8 cellular contexts compared by ENCODE assay signal in the genomic region with DNA sequence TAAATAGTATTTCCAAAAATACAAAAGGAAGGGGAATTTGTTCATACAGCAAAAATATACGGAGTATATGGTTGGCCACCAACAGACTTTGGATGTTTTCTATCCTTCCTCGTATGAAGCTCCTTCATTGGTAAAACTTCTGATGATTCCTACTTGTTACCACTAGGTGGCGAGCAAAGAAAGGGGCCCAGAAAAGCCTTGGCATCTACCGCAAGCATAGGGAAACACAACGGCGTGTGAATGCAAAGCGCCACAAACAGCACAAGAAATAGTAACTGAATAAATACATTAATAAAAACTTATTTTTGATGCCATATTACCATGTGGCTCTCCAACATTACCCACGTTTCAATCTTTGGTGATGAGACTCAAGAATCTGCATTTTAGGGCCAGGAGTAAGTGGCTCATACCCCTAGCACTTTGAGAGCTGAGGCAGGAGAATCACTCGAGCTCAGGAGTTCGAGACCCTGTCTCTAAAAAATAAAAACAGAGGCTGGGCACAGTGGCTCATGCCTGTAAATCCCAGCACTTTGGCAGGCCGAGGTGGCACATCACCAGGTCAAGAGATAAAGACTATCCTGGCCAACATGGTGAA. TPM values are rescaled to one million over a fixed set of nuclear protein-coding genes. Genes with fewer than 3 reads are reported as not detected.
DNase-seq lines count a peak whose midpoint lies in the region; ATAC-seq and TF ChIP-seq lines count a peak whose summit lies in the region.

No MANE protein-coding gene starts in this region.

- H3K27ac ChIP-seq in body of pancreas (peak overlapping the region in 1 of 4 donors; percentile 59), gastrocnemius medialis (peak overlapping the region; percentile 74 to 81 (median 76))

- in situ Hi-C loops in gastrocnemius medialis (cut with MboI; ENCODE audit: low sequenced_read_pairs in 4 of 4) = loop anchor here in 3 of 4 donors (5.0 to 25.0 kb wide), 3 partner anchors 89 to 152 kb away; a partner anchor contains a TSS

- no peaks in the 10 kb centered on the region for H3K9me3 ChIP-seq in body of pancreas
- no peaks in the 10 kb centered on the region for H3K9me3 ChIP-seq in gastrocnemius medialis

- ATAC-seq in body of pancreas (peak; percentile 87), gastrocnemius medialis (peak; percentile 76 to 80), HG02798 (IDR thresholded peaks at IDR 0.05; ENCODE audit: poor library complexity, unreplicated experiment) (no peak)

- H3K36me3 ChIP-seq in body of pancreas (replicated peaks in 1 of 2; ENCODE audit: insufficient read depth in 1 of 2, low read depth in 2 of 2) (peaks cover 3 to 4% of the 10 kb centered on the region in 2 donors), gastrocnemius medialis (peaks cover 0 to 21% of the 10 kb centered on the region in 2 donors)

- peaks cover 40% of the 10 kb centered on the region for H3K4me1 ChIP-seq in body of pancreas
- peaks cover 83 to 86% of the 10 kb centered on the region in 2 donors for H3K4me1 ChIP-seq in gastrocnemius medialis

- no peaks in the 10 kb centered on the region for H3K27me3 ChIP-seq in body of pancreas
- no peaks in the 10 kb centered on the region for H3K27me3 ChIP-seq in gastrocnemius medialis

- TF ChIP-seq POLR2A in body of pancreas (IDR thresholded peaks at IDR 0.05) (no peak), gastrocnemius medialis (IDR thresholded peaks at IDR 0.05) (no peak)

- TF ChIP-seq CTCF in body of pancreas (IDR thresholded peaks at IDR 0.05) (peak; percentile 62 to 88 (median 78)), gastrocnemius medialis (IDR thresholded peaks at IDR 0.05 in 4 of 5, conservative IDR thresholded peaks at IDR 0.05 in 1 of 5) (peak; percentile 77 to 91 (median 88))

- intact Hi-C loops in body of pancreas (cut with DNase I) = loop anchor here (5.0 kb wide), 1 partner anchor 147 kb away; no protein-coding TSS in a partner anchor
- intact Hi-C loops in gastrocnemius medialis (cut with DNase I; ENCODE audit: low total_unique reads) = loop anchor here (1.0 to 5.0 kb wide), 4 partner anchors 89 to 262 kb away; a partner anchor contains a TSS

- H3K4me3 ChIP-seq in body of pancreas = no peak overlapping the region
- H3K4me3 ChIP-seq in gastrocnemius medialis = peak overlapping the region in 1 of 4 donors; percentile 15

- 7 to 10% methylated on average over 11 of the region's 11 CpGs for WGBS in body of pancreas, 2 donors

- peak; percentile 85 for DNase-seq in SIG-M5 treated with dmso at 0.1 percent for 504 hours (lab: John Stamatoyannopoulos, UW; ENCODE audit: unreplicated experiment)
- DNase-seq in SIG-M5 (lab: John Stamatoyannopoulos, UW) = no peak
- peak; percentile 43 for DNase-seq in NCI-H2029 treated with DMSO at 0.1 percent for 48 hours (lab: John Stamatoyannopoulos, UW)
- DNase-seq in T-helper 22 cell (ENCODE audit: low read depth) = peak; percentile 46
- DNase-seq in body of pancreas = peak; percentile 61 to 78 (median 66)
- peak; percentile 35 to 86 for DNase-seq in hippocampal formation (lab: John Stamatoyannopoulos, UW)
- DNase-seq in gastrocnemius medialis = peak; percentile 60 to 66

RNA-seq across cellular contexts. Expression of a gene that starts 34.5 kb away (rescaled TPM):
- 100 to 1,000 TPM; 301 to 378 TPM for total RNA-seq in body of pancreas
- 1,000 to 10,000 TPM in 3 of 4 donors, 100 to 1,000 TPM in 1; 915 to 1,814 (median 1,174) TPM for total RNA-seq in gastrocnemius medialis
